In the genomic region with DNA sequence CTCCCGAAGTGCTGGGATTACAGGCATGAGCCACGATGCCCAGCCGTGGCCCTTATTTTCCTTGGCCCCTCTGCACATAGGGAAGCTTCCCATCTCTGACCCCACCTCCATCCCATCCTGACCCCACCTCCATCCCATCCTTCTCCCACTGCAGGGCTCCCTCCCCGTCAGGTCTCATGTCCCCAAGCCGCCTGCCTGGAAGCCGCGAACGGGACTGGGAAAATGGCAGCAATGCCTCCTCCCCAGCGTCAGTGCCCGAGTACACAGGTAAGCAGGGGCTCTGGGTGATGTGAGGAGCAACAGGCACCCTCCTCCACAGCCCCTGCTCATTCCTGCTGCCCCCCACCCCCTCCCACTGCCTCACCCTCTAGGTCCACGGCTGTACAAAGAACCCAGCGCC, we compare ENCODE assay signal across 28 cellular contexts. TPM values are rescaled to one million over a fixed set of nuclear protein-coding genes. Genes with fewer than 3 reads are reported as not detected.
"Had no signal": no experiment of that assay in that cellular context is flagged by ENCODE, and none has a peak within 500 bp of the region (broad histone marks: within the 10 kb centered on the region; RNA-seq: fewer than 3 reads in every experiment).

No MANE protein-coding gene starts in this region.

- DNase-seq: colonic mucosa; dermis blood vessel endothelial cell; esophagus squamous epithelium; foreskin fibroblast; glutamatergic neuron; kidney glomerular epithelial cell; occipital lobe; right lobe of liver; spleen; stimulated activated CD4-positive, alpha-beta T cell treated with anti-CD3 and anti-CD28 coated beads, Interleukin-15, amount 100 ng/mL, for 24 hours; stimulated activated CD4-positive, alpha-beta T cell treated with anti-CD3 and anti-CD28 coated beads, Interleukin-1b, Interleukin-23, amount 100 ng/mL, for 48 hours; stimulated activated CD4-positive, alpha-beta T cell treated with anti-CD3 and anti-CD28 coated beads, Interleukin-4, amount 100 ng/mL, for 24 hours; stimulated activated naive CD8-positive, alpha-beta T cell treated with anti-CD3 and anti-CD28 coated beads, Interleukin-15, amount 100 ng/mL, for 72 hours; substantia nigra; transverse colon had no signal

- H3K27ac Mint-ChIP-seq: memory B cell; mesothelial cell of epicardium; natural killer cell treated with Interleukin-12 subunit alpha and Interleukin-12 subunit beta and Interleukin-15 and Interleukin-18, amount 100 ng/mL, for 72 hours; neural progenitor cell; stimulated activated memory B cell treated with anti-CD40 and anti-IgM and Interleukin-4, amounts not matched to agents 10 μg/mL and 1 μg/mL and 100 μg/mL, for 72 hours had no signal

- H3K4me3 Mint-ChIP-seq: memory B cell; mesothelial cell of epicardium; natural killer cell treated with Interleukin-12 subunit alpha and Interleukin-12 subunit beta and Interleukin-15 and Interleukin-18, amount 100 ng/mL, for 72 hours; neural progenitor cell; stimulated activated memory B cell treated with anti-CD40 and anti-IgM and Interleukin-4, amounts not matched to agents 10 μg/mL and 1 μg/mL and 100 μg/mL, for 72 hours; stimulated activated naive CD8-positive, alpha-beta T cell treated with anti-CD3 and anti-CD28 coated beads, Interleukin-15, amount 100 ng/mL, for 72 hours had no signal

- H3K4me1 ChIP-seq: gastroesophageal sphincter, neural progenitor cell had no signal

- H3K27me3 Mint-ChIP-seq: memory B cell; natural killer cell treated with Interleukin-12 subunit alpha and Interleukin-12 subunit beta and Interleukin-15 and Interleukin-18, amount 100 ng/mL, for 72 hours; progenitor cell of endocrine pancreas; stimulated activated memory B cell treated with anti-CD40 and anti-IgM and Interleukin-4, amounts not matched to agents 10 μg/mL and 1 μg/mL and 100 μg/mL, for 72 hours; stimulated activated naive CD8-positive, alpha-beta T cell treated with anti-CD3 and anti-CD28 coated beads, Interleukin-15, amount 100 ng/mL, for 72 hours had no signal

- ATAC-seq: gastroesophageal sphincter; natural killer cell treated with Interleukin-12 subunit alpha and Interleukin-12 subunit beta and Interleukin-15 and Interleukin-18, amount 100 ng/mL, for 72 hours; pancreas; right lobe of liver; stimulated activated naive CD8-positive, alpha-beta T cell treated with anti-CD3 and anti-CD28 coated beads, Interleukin-15, amount 100 ng/mL, for 72 hours had no signal

- H3K4me3 ChIP-seq: colonic mucosa, esophagus squamous epithelium, gastroesophageal sphincter, neural progenitor cell, pancreas, right lobe of liver, spleen, thoracic aorta, transverse colon had no signal

- H3K4me1 Mint-ChIP-seq: memory B cell; neural progenitor cell; stimulated activated memory B cell treated with anti-CD40 and anti-IgM and Interleukin-4, amounts not matched to agents 10 μg/mL and 1 μg/mL and 100 μg/mL, for 72 hours; stimulated activated naive CD8-positive, alpha-beta T cell treated with anti-CD3 and anti-CD28 coated beads, Interleukin-15, amount 100 ng/mL, for 72 hours had no signal

- H3K36me3 ChIP-seq: colonic mucosa, neural progenitor cell had no signal

- H3K27me3 ChIP-seq: colonic mucosa, esophagus squamous epithelium, gastroesophageal sphincter, neural progenitor cell, pancreas, right lobe of liver, spleen, transverse colon had no signal

- H3K9me3 ChIP-seq: colonic mucosa, esophagus squamous epithelium, gastroesophageal sphincter, pancreas, right lobe of liver, spleen, thoracic aorta, transverse colon had no signal

- H3K27ac ChIP-seq: colonic mucosa, gastroesophageal sphincter, neural progenitor cell, thoracic aorta, transverse colon had no signal

- H3K9me3 Mint-ChIP-seq: memory B cell; mesothelial cell of epicardium; natural killer cell treated with Interleukin-12 subunit alpha and Interleukin-12 subunit beta and Interleukin-15 and Interleukin-18, amount 100 ng/mL, for 72 hours; neural progenitor cell; stimulated activated memory B cell treated with anti-CD40 and anti-IgM and Interleukin-4, amounts not matched to agents 10 μg/mL and 1 μg/mL and 100 μg/mL, for 72 hours; stimulated activated naive CD8-positive, alpha-beta T cell treated with anti-CD3 and anti-CD28 coated beads, Interleukin-15, amount 100 ng/mL, for 72 hours had no signal

- H3K36me3 Mint-ChIP-seq: natural killer cell treated with Interleukin-12 subunit alpha and Interleukin-12 subunit beta and Interleukin-15 and Interleukin-18, amount 100 ng/mL, for 72 hours had no signal

RNA-seq across cellular contexts. Expression of a gene that starts 16.3 kb away (rescaled TPM):
- total RNA-seq: dermis blood vessel endothelial cell, epithelial cell of proximal tubule, gastroesophageal sphincter, liver, occipital lobe, skeletal muscle tissue, thoracic aorta, urinary bladder had no signal

RNA-seq across cellular contexts. Expression of a gene that starts 21.5 kb away (rescaled TPM):
- total RNA-seq: skeletal muscle tissue had no signal
